8 cellular contexts compared by ENCODE assay signal in the genomic region with DNA sequence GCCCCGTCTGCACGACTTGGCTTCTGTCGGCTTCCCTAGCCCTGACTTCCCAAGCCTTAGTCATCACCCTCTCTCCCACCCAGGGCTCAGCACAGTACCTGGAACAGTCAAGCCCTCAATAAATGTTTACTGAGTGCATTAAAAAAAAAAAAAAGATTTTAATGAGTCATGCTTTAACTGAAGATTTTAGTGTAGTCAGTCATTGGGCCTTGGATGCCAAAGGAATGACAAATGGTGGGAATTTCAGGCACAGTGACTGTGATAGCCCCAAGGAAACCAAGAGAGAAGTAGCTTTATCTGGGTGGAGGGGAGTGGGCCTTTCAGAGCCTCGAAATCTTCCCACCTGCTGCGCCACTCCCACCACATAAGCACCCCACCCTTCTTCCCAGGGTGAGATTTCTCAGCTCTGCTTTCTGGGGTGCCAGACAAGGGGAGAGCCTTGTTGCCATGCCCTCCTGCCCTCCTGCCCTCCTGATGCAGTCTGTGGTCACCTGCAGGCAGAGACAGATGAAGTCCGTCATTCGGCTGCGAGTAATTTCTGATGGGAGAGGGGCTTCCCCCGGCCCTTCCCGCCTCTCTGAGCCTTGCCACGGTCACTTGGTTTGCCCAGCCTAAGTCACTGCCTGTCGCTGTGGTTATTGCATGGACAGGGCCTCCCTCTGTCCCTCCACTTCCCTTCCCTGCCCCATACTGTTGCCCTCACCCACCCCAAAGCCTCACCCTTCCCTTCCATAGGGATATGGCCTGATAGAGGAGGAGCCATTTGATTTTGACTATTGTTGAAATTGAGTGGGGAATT. TPM values are rescaled to one million over a fixed set of nuclear protein-coding genes. Genes with fewer than 3 reads are reported as not detected.
DNase-seq lines count a peak whose midpoint lies in the region; ATAC-seq and TF ChIP-seq lines count a peak whose summit lies in the region.

No MANE protein-coding gene starts in this region.

- H3K27ac ChIP-seq in adrenal gland: peak overlapping the region in 3 of 5 donors; percentile 2 to 75 (median 68)
- H3K27ac ChIP-seq in thoracic aorta: peak overlapping the region; percentile 55 to 85

- peaks cover 19 to 65% of the 10 kb centered on the region in 2 donors for H3K4me1 ChIP-seq in adrenal gland (replicated peaks in 1 of 2)
- peaks cover 53 to 82% of the 10 kb centered on the region in 2 donors for H3K4me1 ChIP-seq in thoracic aorta (ENCODE audit: control insufficient read depth in 1 of 2, low read depth in 2 of 2)

- H3K4me3 ChIP-seq in adrenal gland (no peak overlapping the region), thoracic aorta (no peak overlapping the region)

- peak; percentile 67 for ATAC-seq in thoracic aorta (ENCODE audit: insufficient number of reproducible peaks, low FRiP score, low read depth)
- ATAC-seq in HG03571 (IDR thresholded peaks at IDR 0.05; ENCODE audit: unreplicated experiment): no peak

- 49 to 65% (median 55%) methylated on average over 12 of the region's 12 CpGs for WGBS in adrenal gland, 4 donors

- no peaks in the 10 kb centered on the region for H3K36me3 ChIP-seq in adrenal gland (replicated peaks in 1 of 2)
- no peaks in the 10 kb centered on the region for H3K36me3 ChIP-seq in thoracic aorta

- H3K9me3 ChIP-seq in adrenal gland (replicated peaks in 1 of 3): no peaks in the 10 kb centered on the region
- H3K9me3 ChIP-seq in thoracic aorta: no peaks in the 10 kb centered on the region

- H3K27me3 ChIP-seq in adrenal gland (no peaks in the 10 kb centered on the region), thoracic aorta (replicated peaks; ENCODE audit: insufficient read depth) (no peaks in the 10 kb centered on the region)

- DNase-seq in SIG-M5 treated with dmso at 0.1 percent for 504 hours (lab: John Stamatoyannopoulos, UW; ENCODE audit: unreplicated experiment) (peak; percentile 38), SIG-M5 (lab: John Stamatoyannopoulos, UW) (no peak), adrenal gland (peak; percentile 50 to 89 (median 81)), islet precursor cell (peak; percentile 93), thoracic aorta (ENCODE audit: low spot score) (peak; percentile 64), DMS79 (lab: John Stamatoyannopoulos, UW) (no peak), NCI-H446 (lab: John Stamatoyannopoulos, UW) (no peak)

- no peak for TF ChIP-seq POLR2A in adrenal gland (IDR thresholded peaks at IDR 0.05)

- intact Hi-C loops in adrenal gland (cut with DNase I): no loop called here

- TF ChIP-seq CTCF in adrenal gland (IDR thresholded peaks at IDR 0.05) (no peak), thoracic aorta (IDR thresholded peaks at IDR 0.05) (no peak)

RNA-seq across cellular contexts. Expression of a gene that starts 41.8 kb away (rescaled TPM):
- 10 to 100 TPM in 5 of 8 donors, 1 to 10 TPM in 3; 6.7 to 92.0 (median 15.2) TPM for total RNA-seq in adrenal gland
- polyA plus RNA-seq in adrenal gland: 1 to 10 TPM; 6.4 to 7.8 (median 7.2) TPM
- 10 to 100 TPM; 47.9 to 78.5 TPM for total RNA-seq in thoracic aorta

Comparison
In these comparisons a context has a peak if more than half of its experiments do, and no peak if none do; other contexts are left out.
1. DNase-seq: peak in SIG-M5 treated with dmso at 0.1 percent for 504 hours (single experiment), adrenal gland (7 of 7), islet precursor cell (single experiment) and thoracic aorta (single experiment); none in SIG-M5 (single experiment), DMS79 (single experiment) and NCI-H446 (0 of 2).